Comparison of ENCODE assay signal across 28 cellular contexts in the genomic region with DNA sequence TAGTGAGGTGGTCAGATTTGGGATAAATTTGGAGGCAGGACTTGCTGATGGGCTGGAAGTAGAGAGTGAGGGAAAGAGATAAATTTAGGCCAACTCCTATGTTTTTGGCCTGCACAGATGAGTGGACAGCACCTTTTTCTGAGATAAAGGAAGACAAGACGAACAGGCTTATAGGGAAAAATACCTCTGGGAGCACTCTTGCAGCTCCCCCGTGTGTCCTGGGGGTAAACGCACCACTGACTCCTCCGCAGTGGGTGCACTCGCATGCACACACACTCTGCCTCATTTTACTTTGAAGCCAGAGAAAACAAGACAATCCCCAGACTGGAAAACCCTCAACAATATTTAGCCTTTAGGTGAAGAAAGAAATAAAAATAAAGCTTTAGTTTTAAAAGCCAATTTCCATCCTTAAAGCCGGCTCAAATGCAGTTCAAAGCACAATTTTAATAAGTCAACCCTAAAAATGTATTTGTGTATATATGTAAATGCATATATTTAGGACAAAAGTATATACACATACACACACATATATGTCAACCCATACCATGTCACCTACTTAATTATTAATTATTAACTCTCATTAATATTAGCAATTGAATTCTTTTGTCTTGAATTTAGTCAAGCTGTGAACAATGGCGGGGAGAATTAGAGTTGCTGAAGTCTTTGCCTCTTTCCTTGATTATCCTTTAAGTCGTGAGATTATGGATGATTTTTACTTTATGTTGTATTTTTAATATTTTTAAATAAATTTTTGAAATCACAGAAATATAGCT.
"Had no signal": no experiment of that assay in that cellular context is flagged by ENCODE, and none has a peak within 500 bp of the region (broad histone marks: within the 10 kb centered on the region; RNA-seq: fewer than 3 reads in every experiment).

No MANE protein-coding gene starts in this region.

- H3K27ac ChIP-seq: brain microvascular endothelial cell, cardiac muscle cell, Peyer's patch, RWPE1, SJCRH30, VCaP had no signal

- H3K36me3 ChIP-seq: brain microvascular endothelial cell, cardiac muscle cell, Peyer's patch, SJCRH30 had no signal

- H3K4me1 ChIP-seq: Peyer's patch had no signal

- H3K9me3 ChIP-seq: Peyer's patch, SJCRH30, SK-N-SH had no signal

- H3K27me3 ChIP-seq: brain microvascular endothelial cell, cardiac muscle cell, Peyer's patch, SJCRH30 had no signal

- H3K4me3 ChIP-seq: cardiac muscle cell, Peyer's patch, SJCRH30 had no signal

- H3K4me2 ChIP-seq: SK-N-SH had no signal

- DNase-seq: activated CD4-positive, alpha-beta memory T cell treated with anti-CD3 and anti-CD28 coated beads, Interleukin-2, amount 10 ng/mL, durations not matched to agents 7 days and 5 days; activated CD4-positive, alpha-beta T cell treated with anti-CD3 and anti-CD28 coated beads for 36 hours; activated CD4-positive, alpha-beta T cell treated with anti-CD3 and anti-CD28 coated beads, Interleukin-2, amount 50 U/mL, for 1 hour; activated gamma-delta T cell; activated naive CD4-positive, alpha-beta T cell treated with anti-CD3 and anti-CD28 coated beads, Interleukin-2, amount 10 ng/mL, durations not matched to agents 7 days and 5 days; activated naive CD8-positive, alpha-beta T cell treated with anti-CD3 and anti-CD28 coated beads for 36 hours; activated T-cell treated with anti-CD3 and anti-CD28 coated beads for 4 hours; activated T-cell treated with anti-CD3 and anti-CD28 coated beads, Interleukin-2, amount 50 U/mL, for 48 hours; brain microvascular endothelial cell; NCI-H1092 treated with DMSO at 0.1 percent for 48 hours; NCI-H1417 treated with DMSO at 0.1 percent for 48 hours; NCI-H1694; NCI-H2029; NCI-H345; NCI-H510A; NCI-H526 treated with DMSO at 0.1 percent for 48 hours; NCI-H82; NK-92 treated with Interleukin-12 subunit alpha and Interleukin-12 subunit beta, amount 100 ng/mL, for 24 hours; OCI-M1; Peyer's patch; Right ventricle myocardium superior; SJCRH30; SK-N-SH; T-helper 1 cell had no signal

- ATAC-seq: activated CD4-positive, alpha-beta T cell treated with anti-CD3 and anti-CD28 coated beads for 36 hours; activated T-helper 17 cell treated with anti-CD3 and anti-CD28 coated beads, Interleukin-2, amount 50 U/mL, for 72 hours had no signal

- H3K9ac ChIP-seq: SK-N-SH had no signal
